ENCODE assay signal across 8 cellular contexts in the genomic region with DNA sequence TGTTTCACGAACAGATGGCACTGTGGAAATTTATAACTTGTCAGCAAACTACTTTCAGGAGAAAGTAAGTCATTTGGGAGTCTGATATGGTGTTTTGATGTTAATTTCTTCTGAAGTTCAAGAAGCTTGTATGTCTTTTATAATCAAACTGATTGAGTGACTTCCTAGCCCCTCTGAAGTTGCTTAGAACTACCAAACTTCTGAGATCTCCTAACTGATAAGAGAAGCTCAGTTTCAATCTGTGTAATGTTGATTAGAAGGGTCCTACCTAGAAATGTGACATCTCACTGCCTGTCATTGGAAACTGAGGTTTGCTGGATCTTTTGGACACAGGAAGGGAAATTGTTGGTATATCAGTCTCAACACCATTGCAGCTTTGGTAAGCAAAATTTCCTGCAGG. TPM values are rescaled to one million over a fixed set of nuclear protein-coding genes. Genes with fewer than 3 reads are reported as not detected.
DNase-seq lines count a peak whose midpoint lies in the region; ATAC-seq, FAIRE-seq and TF ChIP-seq lines count a peak whose summit lies in the region.

No MANE protein-coding gene starts in this region.

- TF ChIP-seq CTCF in GM06990 (IDR thresholded peaks at IDR 0.05; ENCODE audit: insufficient read depth, low read length, poor library complexity, severe bottlenecking) (no peak), PC-9 (conservative IDR thresholded peaks at IDR 0.05) (no peak), endothelial cell of umbilical vein (IDR thresholded peaks at IDR 0.05; ENCODE audit: extremely low read depth in 1 of 2, insufficient read depth in 1 of 2, low read depth in 1 of 2, low read length in 2 of 2) (no peak), parathyroid adenoma (IDR thresholded peaks at IDR 0.05) (no peak)

- H3K9ac ChIP-seq in endothelial cell of umbilical vein (replicated peaks; ENCODE audit: extremely low read depth, insufficient read depth, low read length) = peak overlapping the region; percentile 85
- no peak overlapping the region for H3K9ac ChIP-seq in parathyroid adenoma

- H3K27me3 ChIP-seq in GM06990 (replicated peaks; ENCODE audit: control insufficient read depth, insufficient read depth, low read length) = no peaks in the 10 kb centered on the region
- no peaks in the 10 kb centered on the region for H3K27me3 ChIP-seq in PC-9 (ENCODE audit: insufficient read depth, low read depth)
- no peaks in the 10 kb centered on the region for H3K27me3 ChIP-seq in endothelial cell of umbilical vein (ENCODE audit: control insufficient read depth in 2 of 2, insufficient read depth in 2 of 2, low read length in 2 of 2)
- no peaks in the 10 kb centered on the region for H3K27me3 ChIP-seq in parathyroid adenoma (ENCODE audit: control insufficient read depth, insufficient read depth, low read length)

- POLR2A ChIA-PET in PC-9 (lab: Charles Lee; ENCODE audit: unreplicated experiment) = interaction anchor here (0.6 kb wide), 2 partner anchors 61 to 136 kb away, joined by 6 to 9 read pairs; no protein-coding TSS in a partner anchor
- POLR2A ChIA-PET in endothelial cell of umbilical vein (lab: Charles Lee) = no interaction called here

- ATAC-seq in GM21619 (IDR thresholded peaks at IDR 0.05; ENCODE audit: unreplicated experiment) = no peak

- peak; percentile 48 for FAIRE-seq in endothelial cell of umbilical vein (lab: Jason Lieb, UNC)

- TF ChIP-seq POLR2A in endothelial cell of umbilical vein (IDR thresholded peaks at IDR 0.05; ENCODE audit: low read depth, low read length) = no peak

- H3K4me2 ChIP-seq in PC-9 = peak overlapping the region; percentile 85
- peak overlapping the region; percentile 73 for H3K4me2 ChIP-seq in endothelial cell of umbilical vein (ENCODE audit: insufficient read depth, low read length)
- peak overlapping the region; percentile 92 for H3K4me2 ChIP-seq in parathyroid adenoma (ENCODE audit: low read length)

- no peaks in the 10 kb centered on the region for H3K9me3 ChIP-seq in PC-9 (ENCODE audit: insufficient read depth, low read depth)
- no peaks in the 10 kb centered on the region for H3K9me3 ChIP-seq in endothelial cell of umbilical vein (replicated peaks; ENCODE audit: control insufficient read depth, insufficient read depth, low read length)
- H3K9me3 ChIP-seq in parathyroid adenoma (ENCODE audit: control insufficient read depth, low read length) = no peaks in the 10 kb centered on the region

- H3K4me1 ChIP-seq in PC-9 (replicated peaks; ENCODE audit: insufficient read depth) (peaks cover 26% of the 10 kb centered on the region), endothelial cell of umbilical vein (ENCODE audit: control insufficient read depth, extremely low read depth, insufficient read depth, low read length) (peaks cover 24% of the 10 kb centered on the region), parathyroid adenoma (peaks cover 7% of the 10 kb centered on the region)

- H3K27ac ChIP-seq in PC-9 = no peak overlapping the region
- H3K27ac ChIP-seq in endothelial cell of umbilical vein (ENCODE audit: insufficient read depth, low read depth, low read length) = no peak overlapping the region
- H3K27ac ChIP-seq in parathyroid adenoma = no peak overlapping the region

- H3K9me2 ChIP-seq in PC-9 (ENCODE audit: insufficient read depth) = no peaks in the 10 kb centered on the region

- H3K4me3 ChIP-seq in GM06990 (replicated peaks; ENCODE audit: low read depth, low read length) (peak overlapping the region; percentile 97), PC-9 (peak overlapping the region; percentile 100), endothelial cell of umbilical vein (replicated peaks in 1 of 3; ENCODE audit: insufficient read depth in 1 of 3, low read depth in 1 of 3, low read length in 3 of 3) (peak overlapping the region in 2 of 3 experiments; percentile 93 to 99), parathyroid adenoma (ENCODE audit: low read depth, low read length) (peak overlapping the region; percentile 89)

- CTCF ChIA-PET in PC-9 (lab: Charles Lee) (interaction anchor here (0.5 to 0.6 kb wide), 2 partner anchors 12 to 84 kb away, joined by 3 to 4 read pairs; no protein-coding TSS in a partner anchor), endothelial cell of umbilical vein (lab: Charles Lee) (interaction anchor here (0.7 to 1.5 kb wide), 3 partner anchors 17 to 286 kb away, joined by 3 to 7 read pairs (median 3); no protein-coding TSS in a partner anchor)

- BruUV-seq in PC-9 (replicated peaks; lab: Mats Ljungman, UMichigan) = no TSS peak
- BruUV-seq in endothelial cell of umbilical vein (replicated peaks; lab: Mats Ljungman, UMichigan) = no TSS peak

- H3K9me1 ChIP-seq in endothelial cell of umbilical vein (replicated peaks; ENCODE audit: control insufficient read depth, extremely low read depth, insufficient read depth, low read length) = no peaks in the 10 kb centered on the region

- peaks cover 2% of the 10 kb centered on the region; the same call in 1 of the 2 replicates for H3K36me3 ChIP-seq in GM06990 (ENCODE audit: control insufficient read depth, insufficient read depth, low read length)
- H3K36me3 ChIP-seq in PC-9 (ENCODE audit: low read depth) = peaks cover 26% of the 10 kb centered on the region
- H3K36me3 ChIP-seq in endothelial cell of umbilical vein (ENCODE audit: control insufficient read depth in 2 of 2, extremely low read depth in 1 of 2, insufficient read depth in 2 of 2, low read length in 2 of 2) = peaks cover 10% of the 10 kb centered on the region in 2 experiments
- no peaks in the 10 kb centered on the region for H3K36me3 ChIP-seq in parathyroid adenoma (ENCODE audit: control insufficient read depth, insufficient read depth, low read length)

- dilution Hi-C loops in endothelial cell of umbilical vein (cut with MboI; ENCODE audit: extremely low pct_ligation_motif_present, low sequenced_read_pairs) = no loop called here

- peaks cover 28% of the 10 kb centered on the region for H3F3A ChIP-seq in PC-9 (ENCODE audit: insufficient read depth, low read depth)

- DNase-seq in GM06990 (ENCODE audit: extremely low read depth, insufficient read length) (no peak), PC-9 (no peak), endothelial cell of umbilical vein (ENCODE audit: low read depth, low spot score) (no peak), NCI-H2107 treated with DMSO at 0.1 percent for 48 hours (lab: John Stamatoyannopoulos, UW; ENCODE audit: unreplicated experiment) (no peak), DMS114 treated with DMSO at 0.1 percent for 48 hours (lab: John Stamatoyannopoulos, UW; ENCODE audit: unreplicated experiment) (no peak), NCI-H1417 (lab: John Stamatoyannopoulos, UW) (no peak)

- H3K79me2 ChIP-seq in PC-9 (ENCODE audit: low read depth) = peaks cover 84% of the 10 kb centered on the region
- peaks cover 83% of the 10 kb centered on the region for H3K79me2 ChIP-seq in endothelial cell of umbilical vein (ENCODE audit: control insufficient read depth, insufficient read depth, low read length)
- H3K79me2 ChIP-seq in parathyroid adenoma = peaks cover 17% of the 10 kb centered on the region

- no peak overlapping the region for H2AFZ ChIP-seq in PC-9
- H2AFZ ChIP-seq in endothelial cell of umbilical vein (ENCODE audit: low read depth, low read length) = no peak overlapping the region
- H2AFZ ChIP-seq in parathyroid adenoma = no peak overlapping the region

- H4K20me1 ChIP-seq in PC-9 (ENCODE audit: insufficient read depth) (peaks cover 45% of the 10 kb centered on the region), endothelial cell of umbilical vein (replicated peaks; ENCODE audit: control insufficient read depth, extremely low read depth, insufficient read depth, low read length) (no peaks in the 10 kb centered on the region)

- intact Hi-C loops in PC-9 (cut with micrococcal nuclease; ENCODE audit: unreplicated experiment) = loop anchor here (2.0 kb wide), 1 partner anchor 605 kb away; no protein-coding TSS in a partner anchor
- intact Hi-C loops in endothelial cell of umbilical vein (cut with micrococcal nuclease) = no loop called here

RNA-seq across cellular contexts. Expression of gene UTP4, which starts 1.1 kb away (rescaled TPM):
- 42.1 and 45.9 TPM in 2 replicates for total RNA-seq in PC-9 (2021)
- 56.1 and 60.2 TPM in 2 replicates for total RNA-seq in endothelial cell of umbilical vein
- 59.5 and 67.2 TPM in 2 replicates for polyA plus RNA-seq in endothelial cell of umbilical vein
- polyA plus RNA-seq in endothelial cell of umbilical vein (2011; cell fraction: cytosol; rRNA removed) = 52.8 and 58.9 TPM in 2 replicates
- polyA plus RNA-seq in endothelial cell of umbilical vein (2011; cell fraction: nucleus; rRNA removed) = 66.5 and 81.0 TPM in 2 replicates
- 61.6 and 78.5 TPM in 2 replicates for polyA plus RNA-seq in endothelial cell of umbilical vein (2012)
- 108 and 115 TPM in 2 replicates for polyA minus RNA-seq in endothelial cell of umbilical vein
- polyA minus RNA-seq in endothelial cell of umbilical vein (2011; cell fraction: cytosol; rRNA and poly(A)+ RNA removed) = 61.8 TPM
- 30.3 and 44.3 TPM in 2 replicates for polyA minus RNA-seq in endothelial cell of umbilical vein (2011; cell fraction: nucleus; rRNA and poly(A)+ RNA removed)

RNA-seq across cellular contexts. Expression of gene CHTF8, which starts 1.2 kb away (rescaled TPM):
- total RNA-seq in PC-9 (2021) (126 and 161 TPM in 2 replicates), endothelial cell of umbilical vein (131 and 139 TPM in 2 replicates)
- 118 and 128 TPM in 2 replicates for polyA plus RNA-seq in endothelial cell of umbilical vein
- 127 and 133 TPM in 2 replicates for polyA plus RNA-seq in endothelial cell of umbilical vein (2011; cell fraction: cytosol; rRNA removed)
- 63.8 and 68.0 TPM in 2 replicates for polyA plus RNA-seq in endothelial cell of umbilical vein (2011; cell fraction: nucleus; rRNA removed)
- polyA plus RNA-seq in endothelial cell of umbilical vein (2012) = 89.0 and 122 TPM in 2 replicates
- 152 and 153 TPM in 2 replicates for polyA minus RNA-seq in endothelial cell of umbilical vein
- polyA minus RNA-seq in endothelial cell of umbilical vein (2011; cell fraction: cytosol; rRNA and poly(A)+ RNA removed) = 99.5 TPM
- 38.2 and 38.7 TPM in 2 replicates for polyA minus RNA-seq in endothelial cell of umbilical vein (2011; cell fraction: nucleus; rRNA and poly(A)+ RNA removed)

RNA-seq across cellular contexts. Expression of gene HAS3, which starts 28.1 kb away (rescaled TPM):
- total RNA-seq in PC-9 (2021) (2.5 and 2.7 TPM in 2 replicates), endothelial cell of umbilical vein (1.8 TPM in 2 replicates)
- 1.5 and 2.3 TPM in 2 replicates for polyA plus RNA-seq in endothelial cell of umbilical vein
- polyA plus RNA-seq in endothelial cell of umbilical vein (2011; cell fraction: cytosol; rRNA removed) = 1.5 TPM in 2 replicates
- 2.8 and 3.3 TPM in 2 replicates for polyA plus RNA-seq in endothelial cell of umbilical vein (2011; cell fraction: nucleus; rRNA removed)
- 3.7 and 4.3 TPM in 2 replicates for polyA plus RNA-seq in endothelial cell of umbilical vein (2012)
- polyA minus RNA-seq in endothelial cell of umbilical vein = 3.4 and 5.0 TPM in 2 replicates
- 1.6 TPM for polyA minus RNA-seq in endothelial cell of umbilical vein (2011; cell fraction: cytosol; rRNA and poly(A)+ RNA removed)
- polyA minus RNA-seq in endothelial cell of umbilical vein (2011; cell fraction: nucleus; rRNA and poly(A)+ RNA removed) = 1.8 TPM in 2 replicates

RNA-seq across cellular contexts. Expression of gene SNTB2, which starts 53.4 kb away (rescaled TPM):
- total RNA-seq in PC-9 (2021) (30.3 and 33.8 TPM in 2 replicates), endothelial cell of umbilical vein (73.7 and 76.2 TPM in 2 replicates)
- 19.4 and 24.9 TPM in 2 replicates for polyA plus RNA-seq in endothelial cell of umbilical vein
- polyA plus RNA-seq in endothelial cell of umbilical vein (2011; cell fraction: cytosol; rRNA removed) = 21.3 and 22.5 TPM in 2 replicates
- polyA plus RNA-seq in endothelial cell of umbilical vein (2011; cell fraction: nucleus; rRNA removed) = 55.2 and 60.1 TPM in 2 replicates
- polyA plus RNA-seq in endothelial cell of umbilical vein (2012) = 32.0 and 39.8 TPM in 2 replicates
- polyA minus RNA-seq in endothelial cell of umbilical vein = 146 TPM in 2 replicates
- polyA minus RNA-seq in endothelial cell of umbilical vein (2011; cell fraction: cytosol; rRNA and poly(A)+ RNA removed) = 31.3 TPM
- polyA minus RNA-seq in endothelial cell of umbilical vein (2011; cell fraction: nucleus; rRNA and poly(A)+ RNA removed) = 72.9 and 101 TPM in 2 replicates
